In the genomic region with DNA sequence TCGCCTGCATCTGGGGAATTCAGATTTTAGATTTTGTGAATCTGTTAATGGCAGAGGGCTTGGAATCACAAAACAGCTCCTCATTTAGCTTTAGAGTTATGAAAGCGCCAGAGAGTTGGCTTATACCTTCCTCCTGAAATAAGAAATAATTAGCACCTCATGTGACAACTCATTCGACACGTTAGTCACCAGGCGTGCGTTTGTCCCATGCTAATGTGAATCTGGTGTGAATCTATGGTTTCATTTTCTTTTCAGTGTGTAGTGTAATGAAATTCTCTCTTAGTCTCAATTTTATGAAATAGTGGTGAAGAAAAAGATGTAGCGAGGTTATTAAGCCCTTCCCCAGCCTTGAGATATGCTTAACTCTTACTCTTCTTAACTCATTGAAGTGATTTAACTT, we compare ENCODE assay signal across 18 cellular contexts.
"Had no signal": no experiment of that assay in that cellular context is flagged by ENCODE, and none has a peak within 500 bp of the region (broad histone marks: within the 10 kb centered on the region; RNA-seq: fewer than 3 reads in every experiment).

No MANE protein-coding gene starts in this region.

- H3K9me3 ChIP-seq: neutrophil, right lobe of liver, uterus had no signal

- H3K4me3 ChIP-seq: heart left ventricle, mucosa of descending colon, psoas muscle, right lobe of liver, tibial artery, upper lobe of left lung, uterus had no signal

- H3K36me3 ChIP-seq: heart left ventricle, neutrophil, right lobe of liver, tibial artery, upper lobe of left lung, uterus had no signal

- H3K27ac ChIP-seq: heart left ventricle, neutrophil, psoas muscle, right lobe of liver, tibial artery, upper lobe of left lung, uterus had no signal

- H3K27me3 ChIP-seq: heart left ventricle, neutrophil, right lobe of liver, tibial artery, upper lobe of left lung, uterus had no signal

- ATAC-seq: effector memory CD8-positive, alpha-beta T cell; heart left ventricle; mucosa of descending colon; naive thymus-derived CD8-positive, alpha-beta T cell; psoas muscle; right lobe of liver; stimulated activated effector memory CD8-positive, alpha-beta T cell treated with anti-CD3 and anti-CD28 coated beads, Interleukin-12 subunit alpha, Interleukin-12 subunit beta, amount 100 ng/mL, for 72 hours; stimulated activated naive CD8-positive, alpha-beta T cell treated with anti-CD3 and anti-CD28 coated beads, Interleukin-15, Interleukin-2, amounts not matched to agents 100 U/mL and 50 U/mL, for 24 hours had no signal

- H3K4me1 ChIP-seq: heart left ventricle, psoas muscle, right lobe of liver, upper lobe of left lung, uterus had no signal

- DNase-seq: effector memory CD8-positive, alpha-beta T cell; foreskin melanocyte; heart left ventricle; hippocampal formation; mesendoderm; mucosa of descending colon; naive thymus-derived CD8-positive, alpha-beta T cell; psoas muscle; retina; right lobe of liver; stimulated activated CD4-positive, alpha-beta T cell treated with anti-CD3 and anti-CD28 coated beads, Interleukin-4, amount 100 ng/mL, for 1 hour; stimulated activated CD8-positive, alpha-beta memory T cell treated with anti-CD3 and anti-CD28 coated beads, Interleukin-4, amount 100 ng/mL, for 48 hours; stimulated activated naive CD8-positive, alpha-beta T cell treated with anti-CD3 and anti-CD28 coated beads, Interleukin-15, Interleukin-2, amounts not matched to agents 100 U/mL and 50 U/mL, for 24 hours; tibial artery; upper lobe of left lung; uterus had no signal
